In genomic region chr13:68727165-68727564, GRCh38 we compare ENCODE assay signal across 16 cellular contexts.
A peak's percentile ranks its signal among the peaks of the same experiment; 100 is the strongest.
DNase-seq lines count a peak whose midpoint lies in the region; ATAC-seq, FAIRE-seq and TF ChIP-seq lines count a peak whose summit lies in the region.
"Had no signal": no experiment of that assay in that cellular context is flagged by ENCODE, and none has a peak within 500 bp of the region (broad histone marks: within the 10 kb centered on the region; RNA-seq: fewer than 3 reads in every experiment).

No MANE protein-coding gene starts in this region.

- H3K4me3 ChIP-seq in SU-DHL-6 (ENCODE audit: insufficient read depth, low read length, poor library complexity, severe bottlenecking) = no peak overlapping the region
- H3K4me3 ChIP-seq in endothelial cell of umbilical vein (replicated peaks in 1 of 3; ENCODE audit: insufficient read depth in 1 of 3, low read depth in 1 of 3, low read length in 3 of 3) = no peak overlapping the region
- H3K4me3 ChIP-seq in hepatocyte = no peak overlapping the region
- H3K4me3 ChIP-seq in GM23248 = no peak overlapping the region
- H3K4me3 ChIP-seq: GM23338, MG63 had no signal

- POLR2A ChIA-PET in endothelial cell of umbilical vein (lab: Charles Lee) = no interaction called here

- no peak for TF ChIP-seq CTCF in SU-DHL-6 (IDR thresholded peaks at IDR 0.05; ENCODE audit: insufficient read depth, low read length, poor library complexity, severe bottlenecking)
- no peak for TF ChIP-seq CTCF in endothelial cell of umbilical vein (IDR thresholded peaks at IDR 0.05; ENCODE audit: extremely low read depth in 1 of 2, insufficient read depth in 1 of 2, low read depth in 1 of 2, low read length in 2 of 2)
- no peak for TF ChIP-seq CTCF in hepatocyte (IDR thresholded peaks at IDR 0.05; ENCODE audit: poor library complexity)

- intact Hi-C loops in endothelial cell of umbilical vein (cut with micrococcal nuclease) = no loop called here

- H3K4me2 ChIP-seq in SU-DHL-6 (ENCODE audit: low read depth, low read length, poor library complexity, severe bottlenecking) (no peak overlapping the region), endothelial cell of umbilical vein (ENCODE audit: insufficient read depth, low read length) (no peak overlapping the region), hepatocyte (no peak overlapping the region), GM23248 (ENCODE audit: unreplicated experiment) (no peak overlapping the region)
- H3K4me2 ChIP-seq: GM23338, KMS-11 had no signal

- DNase-seq in NCI-H2171 treated with DMSO at 0.1 percent for 48 hours (lab: John Stamatoyannopoulos, UW) (peak; percentile 23), NCI-H2171 (lab: John Stamatoyannopoulos, UW) (no peak), endothelial cell of umbilical vein (ENCODE audit: low read depth, low spot score) (no peak), hepatocyte (ENCODE audit: low spot score) (no peak), NCI-H526 treated with DMSO at 0.1 percent for 48 hours (lab: John Stamatoyannopoulos, UW) (no peak), GM23248 (no peak)
- DNase-seq: GDM1, MG63, NCI-H1930, NCI-H524 treated with DMSO at 0.1 percent for 48 hours, OCI-M1, T-helper 17 cell had no signal

- H2AFZ ChIP-seq in SU-DHL-6 (ENCODE audit: low read depth, low read length, severe bottlenecking) (peak overlapping the region; percentile 31), endothelial cell of umbilical vein (ENCODE audit: low read depth, low read length) (no peak overlapping the region), hepatocyte (no peak overlapping the region), GM23248 (no peak overlapping the region)
- H2AFZ ChIP-seq: GM23338 had no signal

- no peak for ATAC-seq in GM18870 (IDR thresholded peaks at IDR 0.05; ENCODE audit: unreplicated experiment)
- ATAC-seq: GM23338, T-helper 17 cell had no signal

- H3K9me2 ChIP-seq in SU-DHL-6 (replicated peaks; ENCODE audit: insufficient read depth, low read length) (no peaks in the 10 kb centered on the region), hepatocyte (replicated peaks; ENCODE audit: insufficient read depth) (no peaks in the 10 kb centered on the region), GM23248 (ENCODE audit: insufficient read depth) (no peaks in the 10 kb centered on the region)

- BruUV-seq in endothelial cell of umbilical vein (replicated peaks; lab: Mats Ljungman, UMichigan) = no TSS peak

- H3K27me3 ChIP-seq in SU-DHL-6 (ENCODE audit: low read length) (no peaks in the 10 kb centered on the region), endothelial cell of umbilical vein (ENCODE audit: control insufficient read depth in 2 of 2, insufficient read depth in 2 of 2, low read length in 2 of 2) (no peaks in the 10 kb centered on the region), hepatocyte (no peaks in the 10 kb centered on the region), GM23248 (replicated peaks; ENCODE audit: insufficient read depth) (no peaks in the 10 kb centered on the region)
- H3K27me3 ChIP-seq: MG63 had no signal

- H3K9me3 ChIP-seq in SU-DHL-6 (ENCODE audit: insufficient read depth, low read length) = no peaks in the 10 kb centered on the region
- no peaks in the 10 kb centered on the region for H3K9me3 ChIP-seq in endothelial cell of umbilical vein (replicated peaks; ENCODE audit: control insufficient read depth, insufficient read depth, low read length)
- no peaks in the 10 kb centered on the region for H3K9me3 ChIP-seq in hepatocyte (ENCODE audit: low read depth)
- H3K9me3 ChIP-seq in GM23248 (ENCODE audit: low read depth) = peaks cover 5% of the 10 kb centered on the region
- H3K9me3 ChIP-seq: MG63 had no signal

- H4K20me1 ChIP-seq in SU-DHL-6 (ENCODE audit: low read depth, low read length) (no peaks in the 10 kb centered on the region), endothelial cell of umbilical vein (replicated peaks; ENCODE audit: control insufficient read depth, extremely low read depth, insufficient read depth, low read length) (no peaks in the 10 kb centered on the region), hepatocyte (ENCODE audit: insufficient read depth, poor library complexity, severe bottlenecking) (no peaks in the 10 kb centered on the region), GM23248 (ENCODE audit: insufficient read depth) (no peaks in the 10 kb centered on the region)

- H3F3A ChIP-seq in SU-DHL-6 (ENCODE audit: insufficient read depth) (no peaks in the 10 kb centered on the region), GM23248 (ENCODE audit: insufficient read depth) (no peaks in the 10 kb centered on the region)

- CTCF ChIA-PET in endothelial cell of umbilical vein (lab: Charles Lee) = no interaction called here

- in situ Hi-C loops in GM23248 (cut with MboI) = no loop called here

- no peak for TF ChIP-seq POLR2A in endothelial cell of umbilical vein (IDR thresholded peaks at IDR 0.05; ENCODE audit: low read depth, low read length)

- FAIRE-seq in endothelial cell of umbilical vein (lab: Jason Lieb, UNC) = no peak

- 92% methylated on average over 1 of the region's 1 CpG for WGBS in hepatocyte (ENCODE audit: low lambda C conversion rate, missing lambda C conversion rate)
- WGBS in GM23248 (ENCODE audit: low coverage in 1 of 2, low lambda C conversion rate in 2 of 2, missing lambda C conversion rate in 2 of 2), 2 experiments = 38 to 64% methylated on average over 1 of the region's 1 CpG

- H3K9ac ChIP-seq in SU-DHL-6 (ENCODE audit: low read length) = no peak overlapping the region
- H3K9ac ChIP-seq in endothelial cell of umbilical vein (replicated peaks; ENCODE audit: extremely low read depth, insufficient read depth, low read length) = no peak overlapping the region
- H3K9ac ChIP-seq in GM23248 = no peak overlapping the region
- H3K9ac ChIP-seq: KMS-11 had no signal

- no peak overlapping the region for H3K27ac ChIP-seq in SU-DHL-6 (ENCODE audit: low read depth, low read length)
- no peak overlapping the region for H3K27ac ChIP-seq in endothelial cell of umbilical vein (ENCODE audit: insufficient read depth, low read depth, low read length)
- no peak overlapping the region for H3K27ac ChIP-seq in hepatocyte
- H3K27ac ChIP-seq in GM23248 = no peak overlapping the region
- H3K27ac ChIP-seq: KMS-11 had no signal

- H3K79me2 ChIP-seq in SU-DHL-6 (ENCODE audit: insufficient read depth, low read length) (no peaks in the 10 kb centered on the region), endothelial cell of umbilical vein (ENCODE audit: control insufficient read depth, insufficient read depth, low read length) (no peaks in the 10 kb centered on the region), hepatocyte (no peaks in the 10 kb centered on the region), GM23248 (ENCODE audit: insufficient read depth) (no peaks in the 10 kb centered on the region)

- peaks cover 3% of the 10 kb centered on the region for H3K9me1 ChIP-seq in endothelial cell of umbilical vein (replicated peaks; ENCODE audit: control insufficient read depth, extremely low read depth, insufficient read depth, low read length)

- H3K4me1 ChIP-seq in endothelial cell of umbilical vein (ENCODE audit: control insufficient read depth, extremely low read depth, insufficient read depth, low read length) (no peaks in the 10 kb centered on the region), hepatocyte (ENCODE audit: insufficient read depth) (no peaks in the 10 kb centered on the region), GM23248 (ENCODE audit: insufficient read depth) (no peaks in the 10 kb centered on the region)

- dilution Hi-C loops in endothelial cell of umbilical vein (cut with MboI; ENCODE audit: extremely low pct_ligation_motif_present, low sequenced_read_pairs) = no loop called here

- H3K36me3 ChIP-seq in SU-DHL-6 (ENCODE audit: low read length) (no peaks in the 10 kb centered on the region), endothelial cell of umbilical vein (ENCODE audit: control insufficient read depth in 2 of 2, extremely low read depth in 1 of 2, insufficient read depth in 2 of 2, low read length in 2 of 2) (no peaks in the 10 kb centered on the region), hepatocyte (replicated peaks; ENCODE audit: insufficient read depth, low read depth) (no peaks in the 10 kb centered on the region), GM23248 (ENCODE audit: low read depth) (no peaks in the 10 kb centered on the region)
- H3K36me3 ChIP-seq: MG63 had no signal

TF ChIP-seq in endothelial cell of umbilical vein, 7 proteins besides CTCF, POLR2A, EP300 and RAD21:
- TF ChIP-seq FOS (IDR thresholded peaks at IDR 0.05; ENCODE audit: borderline replicate concordance, insufficient read depth, low read length) = peak; percentile 22
- no peak for TF ChIP-seq POLR2AphosphoS5 (IDR thresholded peaks at IDR 0.05; ENCODE audit: insufficient read depth, low read depth, low read length)
- no peak for TF ChIP-seq MAX (IDR thresholded peaks at IDR 0.05; ENCODE audit: insufficient read depth, insufficient read length)
- TF ChIP-seq JUN (IDR thresholded peaks at IDR 0.05; ENCODE audit: borderline replicate concordance, insufficient read depth, insufficient read length, low read depth) = no peak
- TF ChIP-seq MYC (IDR thresholded peaks at IDR 0.05; ENCODE audit: low read depth, low read length) = no peak
